Comparison of ENCODE assay signal across 8 cellular contexts in the genomic region with DNA sequence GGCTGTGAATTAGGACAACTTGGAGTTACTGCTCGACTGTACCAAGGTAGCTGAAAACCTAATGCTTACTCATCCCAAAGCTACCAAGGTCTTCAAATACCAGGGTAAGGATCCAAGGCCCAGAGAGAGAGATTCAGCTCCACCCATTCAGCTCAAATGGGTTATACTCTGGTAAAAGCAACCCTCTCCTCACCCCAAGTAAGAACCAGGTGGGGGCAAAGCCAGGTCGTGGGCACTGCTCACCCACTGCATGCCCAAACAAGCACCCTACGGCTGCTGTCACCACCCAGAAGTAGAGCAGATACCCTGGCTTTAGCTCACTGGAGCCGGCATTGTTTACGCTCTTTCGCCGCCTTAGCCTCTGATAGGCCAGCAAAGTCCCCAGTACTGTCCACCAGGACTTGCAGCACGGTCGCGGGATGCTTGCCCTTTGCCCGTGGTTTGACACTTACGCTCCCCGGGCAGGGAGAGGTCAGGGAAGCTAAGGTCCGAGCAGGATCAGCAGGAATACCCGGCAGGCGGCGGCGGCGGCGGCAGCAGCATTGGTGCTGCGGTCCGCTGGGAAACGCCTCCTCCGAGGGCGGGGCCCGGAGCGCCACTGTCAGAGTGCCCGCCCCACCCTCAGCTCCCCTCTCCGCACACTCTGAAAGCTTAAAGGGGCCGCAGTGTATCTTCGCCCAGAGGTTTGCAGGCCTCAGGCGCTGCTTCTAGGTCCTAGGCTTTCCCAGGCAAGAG. TPM values are rescaled to one million over a fixed set of nuclear protein-coding genes. Genes with fewer than 3 reads are reported as not detected.
DNase-seq lines count a peak whose midpoint lies in the region; ATAC-seq, FAIRE-seq and TF ChIP-seq lines count a peak whose summit lies in the region.

No MANE protein-coding gene starts in this region.

- peak overlapping the region; percentile 0 for H3K27ac ChIP-seq in CD4-positive, CD25-positive, alpha-beta regulatory T cell (ENCODE audit: insufficient read depth, low read length, poor library complexity, severe bottlenecking)
- peak overlapping the region; percentile 33 to 65 (median 46) for H3K27ac ChIP-seq in upper lobe of left lung

- peaks cover 26 to 43% (median 32%) of the 10 kb centered on the region in 4 donors for H3K4me1 Mint-ChIP-seq in CD4-positive, CD25-positive, alpha-beta regulatory T cell
- H3K4me1 Mint-ChIP-seq in T-cell: peaks cover 30 to 35% (median 35%) of the 10 kb centered on the region in 3 donors

- peak overlapping the region; percentile 75 for H3K4me3 ChIP-seq in CD4-positive, CD25-positive, alpha-beta regulatory T cell (ENCODE audit: low read depth, low read length)
- H3K4me3 ChIP-seq in upper lobe of left lung: peak overlapping the region; percentile 38 to 68 (median 54)

- peak overlapping the region; percentile 60 to 94 (median 82) for H3K4me3 Mint-ChIP-seq in CD4-positive, CD25-positive, alpha-beta regulatory T cell
- peak overlapping the region; percentile 78 to 87 (median 81) for H3K4me3 Mint-ChIP-seq in T-cell

- DNase-seq in CD4-positive, CD25-positive, alpha-beta regulatory T cell: peak; percentile 64 to 83 (median 65)
- DNase-seq in HTR-8/SVneo (ENCODE audit: insufficient read length, low spot score): peak; percentile 78
- peak; percentile 45 to 83 (median 69) for DNase-seq in T-cell
- DNase-seq in amygdala (lab: John Stamatoyannopoulos, UW): peak; percentile 3 to 86 (median 69)
- DNase-seq in left ventricle myocardium superior: peak; percentile 92
- DNase-seq in posterior vena cava (ENCODE audit: low spot score): peak; percentile 92
- DNase-seq in upper lobe of left lung: peak; percentile 89 to 96

- no peaks in the 10 kb centered on the region for H3K9me3 ChIP-seq in CD4-positive, CD25-positive, alpha-beta regulatory T cell (ENCODE audit: control insufficient read depth in 2 of 2, low read length in 2 of 2)
- H3K9me3 ChIP-seq in upper lobe of left lung: no peaks in the 10 kb centered on the region

- no peak for TF ChIP-seq EP300 in upper lobe of left lung (IDR thresholded peaks at IDR 0.05)

- TF ChIP-seq CTCF in upper lobe of left lung (IDR thresholded peaks at IDR 0.05): peak in 3 of 6 experiments; percentile 13 to 46 (median 29)

- peaks cover 7% of the 10 kb centered on the region for H3K36me3 Mint-ChIP-seq in CD4-positive, CD25-positive, alpha-beta regulatory T cell
- H3K36me3 Mint-ChIP-seq in T-cell: peaks cover 3% of the 10 kb centered on the region

- peak in 1 of 4 donors; percentile 10 for TF ChIP-seq POLR2A in upper lobe of left lung (IDR thresholded peaks at IDR 0.05)

- POLR2A ChIA-PET in T-cell (lab: Charles Lee): interaction anchor here in 1 of 2 donors (0.6 kb wide), 2 partner anchors 20 to 705 kb away, joined by 3 to 6 read pairs; a partner anchor contains a TSS

- CTCF ChIA-PET in T-cell (lab: Charles Lee): interaction anchor here (0.6 to 1.1 kb wide), 5 partner anchors 16 to 126 kb away, joined by 3 read pairs; a partner anchor contains a TSS

- peak overlapping the region in 2 of 3 donors; percentile 32 to 52 for H3K27ac Mint-ChIP-seq in CD4-positive, CD25-positive, alpha-beta regulatory T cell
- no peak overlapping the region for H3K27ac Mint-ChIP-seq in T-cell

- H3K9me3 Mint-ChIP-seq in CD4-positive, CD25-positive, alpha-beta regulatory T cell: no peaks in the 10 kb centered on the region
- no peaks in the 10 kb centered on the region for H3K9me3 Mint-ChIP-seq in T-cell

- no peaks in the 10 kb centered on the region for H3K36me3 ChIP-seq in CD4-positive, CD25-positive, alpha-beta regulatory T cell (ENCODE audit: control insufficient read depth, insufficient read depth, low read length)
- H3K36me3 ChIP-seq in upper lobe of left lung: no peaks in the 10 kb centered on the region

- peaks cover 10% of the 10 kb centered on the region for H3K4me1 ChIP-seq in CD4-positive, CD25-positive, alpha-beta regulatory T cell (ENCODE audit: control insufficient read depth, insufficient read depth, low read length, poor library complexity, severe bottlenecking)
- peaks cover 18 to 26% (median 22%) of the 10 kb centered on the region in 4 donors for H3K4me1 ChIP-seq in upper lobe of left lung

- intact Hi-C loops in left ventricle myocardium superior (cut with micrococcal nuclease) (no loop called here), posterior vena cava (cut with DNase I) (no loop called here)

- no peak for FAIRE-seq in HTR-8/SVneo (lab: Jason Lieb, UNC)

- ATAC-seq in CD4-positive, CD25-positive, alpha-beta regulatory T cell (ENCODE audit: low read depth in 2 of 2): peak; percentile 99
- ATAC-seq in GM19467 (IDR thresholded peaks at IDR 0.05; ENCODE audit: unreplicated experiment) (peak; percentile 99), T-cell (replicated peaks in 1 of 4) (peak; percentile 100), left ventricle myocardium superior (peak; percentile 99), upper lobe of left lung (ENCODE audit: low FRiP score in 2 of 2) (peak; percentile 98 to 100)

- WGBS in upper lobe of left lung, 2 donors: 2 to 10% methylated on average over 13 to 27 of the region's 32 CpGs

- H3K27me3 ChIP-seq in CD4-positive, CD25-positive, alpha-beta regulatory T cell (ENCODE audit: control insufficient read depth, insufficient read depth, low read length): no peaks in the 10 kb centered on the region
- H3K27me3 ChIP-seq in upper lobe of left lung: no peaks in the 10 kb centered on the region

- H3K27me3 Mint-ChIP-seq in CD4-positive, CD25-positive, alpha-beta regulatory T cell: no peaks in the 10 kb centered on the region
- H3K27me3 Mint-ChIP-seq in T-cell: no peaks in the 10 kb centered on the region

RNA-seq across cellular contexts. Expression of a gene that starts 19.6 kb away (rescaled TPM):
- total RNA-seq in CD4-positive, CD25-positive, alpha-beta regulatory T cell: 45.4 TPM
- polyA plus RNA-seq in CD4-positive, CD25-positive, alpha-beta regulatory T cell: 10 to 100 TPM in 3 of 4 donors, 1 to 10 TPM in 1; 8.7 to 14.1 (median 12.2) TPM
- total RNA-seq in T-cell: 10 to 100 TPM; 34.8 to 44.6 (median 38.0) TPM
- total RNA-seq in left ventricle myocardium superior: 73.6 TPM
- total RNA-seq in posterior vena cava: 10 to 100 TPM; 56.8 to 66.4 TPM
- total RNA-seq in upper lobe of left lung: 10 to 100 TPM; 24.4 to 48.3 (median 38.1) TPM

Comparison
In these comparisons a context has a peak if more than half of its experiments do, and no peak if none do; other contexts are left out.
1. Peak in every context shown above with its lines: DNase-seq, ATAC-seq, H3K4me3 ChIP-seq and H3K27ac ChIP-seq.
2. H3K27ac Mint-ChIP-seq: peak in CD4-positive, CD25-positive, alpha-beta regulatory T cell (2 of 3); none in T-cell (0 of 2).